Comparison of ENCODE assay signal across 8 cellular contexts in the genomic region with DNA sequence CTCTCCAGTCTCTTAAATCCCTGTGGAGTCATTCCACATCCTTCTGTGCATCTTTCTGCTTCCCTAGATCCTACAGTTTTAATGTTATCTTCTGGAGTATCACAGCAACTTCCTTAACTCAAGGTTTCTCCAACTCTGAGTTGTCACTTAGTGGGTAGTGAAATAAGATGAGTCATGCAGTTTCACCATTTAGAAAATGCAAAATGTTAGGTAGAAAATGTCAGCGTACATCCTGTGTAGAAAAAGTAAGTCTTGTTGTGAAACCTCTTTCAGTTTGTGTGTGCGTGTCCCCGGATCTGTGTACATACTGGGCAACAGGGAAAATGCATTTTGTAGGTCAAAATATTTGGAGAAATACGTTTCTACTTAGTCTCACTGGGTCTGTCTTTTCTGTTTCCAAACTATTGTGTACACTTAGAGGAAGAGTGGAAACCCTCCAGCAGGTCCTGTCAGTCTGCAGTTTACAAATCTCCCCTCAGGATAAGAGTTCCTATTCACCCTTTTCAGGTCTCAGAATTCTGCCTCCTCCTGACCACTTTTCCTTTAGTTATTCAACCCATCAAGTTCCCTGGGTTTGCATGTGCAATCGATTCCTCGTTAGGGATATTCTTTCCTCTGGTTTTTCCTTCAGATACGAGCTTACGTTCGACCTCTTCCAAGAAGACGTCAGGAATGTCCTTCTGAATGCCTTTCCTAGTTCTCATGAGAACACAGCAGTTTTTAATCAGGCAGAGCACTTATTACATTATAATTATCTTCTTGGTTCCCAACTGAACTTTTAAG.
DNase-seq lines count a peak whose midpoint lies in the region; ATAC-seq and TF ChIP-seq lines count a peak whose summit lies in the region.

No MANE protein-coding gene starts in this region.

- DNase-seq in G401 (ENCODE audit: low spot score): peak; percentile 58
- no peak for DNase-seq in T-cell
- no peak for DNase-seq in esophagus muscularis mucosa (ENCODE audit: extremely low spot score)
- DNase-seq in natural killer cell: no peak
- DNase-seq in type B pancreatic cell (ENCODE audit: extremely low spot score, unreplicated experiment): no peak
- DNase-seq in stimulated activated CD4-positive, alpha-beta T cell treated with anti-CD3 and anti-CD28 coated beads, Interleukin-4, amount 100 ng/mL, for 1 hour: no peak

- ATAC-seq in GM21381 (IDR thresholded peaks at IDR 0.05; ENCODE audit: unreplicated experiment) (peak; percentile 84), HG03571 (IDR thresholded peaks at IDR 0.05; ENCODE audit: unreplicated experiment) (peak; percentile 93), T-cell (replicated peaks in 1 of 4) (peak; percentile 66 to 78 (median 75)), natural killer cell (peak; percentile 70 to 86 (median 75))

- WGBS in esophagus muscularis mucosa: 6% methylated on average over 10 of the region's 10 CpGs

- H3K9me3 ChIP-seq in esophagus muscularis mucosa: no peaks in the 10 kb centered on the region

- CTCF ChIA-PET in T-cell (lab: Charles Lee): interaction anchor here (0.6 to 2.6 kb wide), 6 partner anchors 10 to 535 kb away, joined by 4 to 27 read pairs (median 4); no protein-coding TSS in a partner anchor

- peak overlapping the region; percentile 44 to 57 (median 54) for H3K4me3 ChIP-seq in esophagus muscularis mucosa

- H3K27me3 Mint-ChIP-seq in T-cell (no peaks in the 10 kb centered on the region), natural killer cell (ENCODE audit: low read depth in 2 of 2) (no peaks in the 10 kb centered on the region), type B pancreatic cell (no peaks in the 10 kb centered on the region)

- H3K36me3 Mint-ChIP-seq in T-cell: no peaks in the 10 kb centered on the region
- no peaks in the 10 kb centered on the region for H3K36me3 Mint-ChIP-seq in natural killer cell
- no peaks in the 10 kb centered on the region for H3K36me3 Mint-ChIP-seq in type B pancreatic cell

- no peaks in the 10 kb centered on the region for H3K9me3 Mint-ChIP-seq in T-cell
- no peaks in the 10 kb centered on the region for H3K9me3 Mint-ChIP-seq in natural killer cell
- H3K9me3 Mint-ChIP-seq in type B pancreatic cell: no peaks in the 10 kb centered on the region

- H3K4me1 Mint-ChIP-seq in T-cell: peaks cover 12 to 23% (median 13%) of the 10 kb centered on the region in 3 donors
- H3K4me1 Mint-ChIP-seq in natural killer cell: no peaks in the 10 kb centered on the region
- H3K4me1 Mint-ChIP-seq in type B pancreatic cell (ENCODE audit: unreplicated experiment): peaks cover 8% of the 10 kb centered on the region

- H3K36me3 ChIP-seq in esophagus muscularis mucosa: no peaks in the 10 kb centered on the region

- H3K27ac Mint-ChIP-seq in T-cell (no peak overlapping the region), natural killer cell (no peak overlapping the region), type B pancreatic cell (no peak overlapping the region)

- no peak for TF ChIP-seq CTCF in esophagus muscularis mucosa (IDR thresholded peaks at IDR 0.05)
- TF ChIP-seq CTCF in natural killer cell (IDR thresholded peaks at IDR 0.05): no peak
- no peak for TF ChIP-seq CTCF in type B pancreatic cell (conservative IDR thresholded peaks at IDR 0.05)

- peak; percentile 20 for TF ChIP-seq EP300 in esophagus muscularis mucosa (IDR thresholded peaks at IDR 0.05)

- H3K27ac ChIP-seq in esophagus muscularis mucosa (replicated peaks in 1 of 4): peak overlapping the region; percentile 85 to 90 (median 87)

- POLR2A ChIA-PET in T-cell (lab: Charles Lee): interaction anchor here (0.6 to 1.8 kb wide), 5 partner anchors 8 to 115 kb away, joined by 3 to 13 read pairs (median 3); no protein-coding TSS in a partner anchor

- in situ Hi-C loops in G401 (cut with HindIII; ENCODE audit: low sequenced_read_pairs): no loop called here

- intact Hi-C loops in esophagus muscularis mucosa (cut with DNase I): no loop called here
- intact Hi-C loops in natural killer cell (cut with micrococcal nuclease): loop anchor here (1.0 to 5.0 kb wide), 3 partner anchors 11 to 643 kb away; no protein-coding TSS in a partner anchor

- no peak for TF ChIP-seq POLR2A in esophagus muscularis mucosa (IDR thresholded peaks at IDR 0.05; ENCODE audit: low read depth)

- no peaks in the 10 kb centered on the region for H3K27me3 ChIP-seq in esophagus muscularis mucosa

- H3K4me3 Mint-ChIP-seq in T-cell: no peak overlapping the region
- H3K4me3 Mint-ChIP-seq in natural killer cell: no peak overlapping the region
- no peak overlapping the region for H3K4me3 Mint-ChIP-seq in type B pancreatic cell

- H3K4me1 ChIP-seq in esophagus muscularis mucosa: peaks cover 23 to 47% (median 39%) of the 10 kb centered on the region in 4 donors
